ENCODE assay signal across 13 cellular contexts in the genomic region with DNA sequence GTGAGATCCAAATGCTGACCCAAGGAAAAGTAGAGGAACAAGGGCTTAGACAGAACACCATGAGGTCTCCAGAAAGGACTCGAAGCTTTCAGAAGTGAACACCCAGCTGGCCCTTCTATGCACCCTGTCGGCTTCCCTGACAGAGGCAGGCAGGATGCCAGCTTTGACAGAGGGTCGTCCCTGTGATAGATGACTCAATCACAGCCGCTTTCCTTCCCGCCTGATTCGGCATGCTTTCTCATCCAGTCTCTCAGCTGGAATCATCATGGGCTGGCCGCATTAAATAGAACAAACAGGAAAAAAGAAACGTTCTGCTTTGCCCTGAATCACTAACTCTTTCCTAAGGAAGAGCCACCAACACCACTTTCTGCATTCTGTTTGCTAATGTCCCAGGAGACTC.
A peak's percentile ranks its signal among the peaks of the same experiment; 100 is the strongest.
DNase-seq lines count a peak whose midpoint lies in the region; ATAC-seq, FAIRE-seq and TF ChIP-seq lines count a peak whose summit lies in the region.
"Had no signal": no experiment of that assay in that cellular context is flagged by ENCODE, and none has a peak within 500 bp of the region (broad histone marks: within the 10 kb centered on the region; RNA-seq: fewer than 3 reads in every experiment).

No MANE protein-coding gene starts in this region.

- H3K9me3 ChIP-seq in right atrium auricular region = no peaks in the 10 kb centered on the region
- H3K9me3 ChIP-seq: A549, spleen had no signal

- no peak for TF ChIP-seq CTCF in cardiac fibroblast (IDR thresholded peaks at IDR 0.05; ENCODE audit: low read depth, low read length)
- TF ChIP-seq CTCF in right atrium auricular region (IDR thresholded peaks at IDR 0.05) = no peak

- H3K36me3 ChIP-seq in right atrium auricular region = no peaks in the 10 kb centered on the region
- H3K36me3 ChIP-seq: neural progenitor cell, spleen had no signal

- no peak overlapping the region for H3K27ac ChIP-seq in right atrium auricular region
- H3K27ac ChIP-seq: A549, neural progenitor cell, spleen had no signal

- H3K4me3 ChIP-seq in cardiac fibroblast (replicated peaks in 1 of 2; ENCODE audit: low read depth in 2 of 2, low read length in 2 of 2) = no peak overlapping the region
- no peak overlapping the region for H3K4me3 ChIP-seq in right atrium auricular region
- H3K4me3 ChIP-seq: A549, neural progenitor cell, spleen had no signal

- no peak for DNase-seq in Right ventricle myocardium inferior (ENCODE audit: missing footprints)
- no peak for DNase-seq in cardiac septum (ENCODE audit: low spot score)
- DNase-seq in cardiac fibroblast (ENCODE audit: low read depth in 2 of 2) = peak; percentile 22 to 55
- peak; percentile 56 for DNase-seq in right atrium auricular region (ENCODE audit: low spot score)
- DNase-seq in urothelium cell line (ENCODE audit: low spot score) = peak; percentile 44
- no peak for DNase-seq in NCI-H526 treated with DMSO at 0.1 percent for 48 hours (lab: John Stamatoyannopoulos, UW)
- no peak for DNase-seq in HuH-7 (ENCODE audit: low spot score)
- DNase-seq: COR-L47, spleen had no signal

- intact Hi-C loops in Right ventricle myocardium inferior (cut with DNase I) = no loop called here
- intact Hi-C loops in cardiac septum (cut with DNase I) = no loop called here

- H3K27me3 ChIP-seq in right atrium auricular region = no peaks in the 10 kb centered on the region
- H3K27me3 ChIP-seq: neural progenitor cell had no signal

- peak; percentile 21 for ATAC-seq in Right ventricle myocardium inferior
- ATAC-seq in GM18873 (IDR thresholded peaks at IDR 0.05; ENCODE audit: low FRiP score, unreplicated experiment) = no peak
- ATAC-seq: A549, HCT116 had no signal

- peak; percentile 75 for FAIRE-seq in urothelium cell line (lab: Jason Lieb, UNC)
- FAIRE-seq: A549 had no signal

- H3K4me1 ChIP-seq in right atrium auricular region = peaks cover 0 to 16% of the 10 kb centered on the region in 2 donors
- H3K4me1 ChIP-seq: A549, neural progenitor cell had no signal

Comparison
In these comparisons a context has a peak if more than half of its experiments do, and no peak if none do; other contexts are left out.
1. DNase-seq: peak in cardiac fibroblast (2 of 2), right atrium auricular region (single experiment) and urothelium cell line (single experiment); none in Right ventricle myocardium inferior (single experiment), cardiac septum (single experiment), NCI-H526 treated with DMSO at 0.1 percent for 48 hours (single experiment) and HuH-7 (single experiment).